ENCODE assay signal across 12 cellular contexts in genomic region chr5:150044334-150044681, GRCh38. TPM values are rescaled to one million over a fixed set of nuclear protein-coding genes. Genes with fewer than 3 reads are reported as not detected.
DNase-seq lines count a peak whose midpoint lies in the region; ATAC-seq and TF ChIP-seq lines count a peak whose summit lies in the region.
"Had no signal": no experiment of that assay in that cellular context is flagged by ENCODE, and none has a peak within 500 bp of the region (broad histone marks: within the 10 kb centered on the region; RNA-seq: fewer than 3 reads in every experiment).

No MANE protein-coding gene starts in this region.

- no peak for ATAC-seq in GM21528 (IDR thresholded peaks at IDR 0.05; ENCODE audit: low FRiP score, unreplicated experiment)
- ATAC-seq: body of pancreas had no signal

- no peak overlapping the region for H3K4me3 ChIP-seq in SK-N-SH (ENCODE audit: low read depth in 2 of 2, low read length in 1 of 2)
- H3K4me3 ChIP-seq in fibroblast of lung (replicated peaks in 1 of 4; ENCODE audit: control extremely low read depth in 1 of 4, insufficient read depth in 1 of 4, low read depth in 3 of 4, low read length in 4 of 4): no peak overlapping the region
- no peak overlapping the region for H3K4me3 ChIP-seq in thyroid gland (replicated peaks in 1 of 3)
- H3K4me3 ChIP-seq: body of pancreas had no signal

- peaks cover 72 to 80% of the 10 kb centered on the region in 2 experiments for H3K36me3 ChIP-seq in SK-N-SH (replicated peaks in 1 of 2; ENCODE audit: control insufficient read depth in 1 of 2, insufficient read depth in 2 of 2, low read length in 1 of 2)
- H3K36me3 ChIP-seq in fibroblast of lung (ENCODE audit: control insufficient read depth, insufficient read depth, low read length): peaks cover 25% of the 10 kb centered on the region
- H3K36me3 ChIP-seq in thyroid gland: peaks cover 79 to 90% of the 10 kb centered on the region in 2 donors

- H3K79me2 ChIP-seq in SK-N-SH (ENCODE audit: insufficient read depth) (peaks cover 24% of the 10 kb centered on the region; the same call in 1 of the 2 replicates), fibroblast of lung (ENCODE audit: control insufficient read depth, insufficient read depth, low read length) (no peaks in the 10 kb centered on the region)

- H3K9ac ChIP-seq in SK-N-SH (peak overlapping the region; percentile 42; the same call in 1 of the 2 replicates), fibroblast of lung (ENCODE audit: insufficient read depth, low read length) (no peak overlapping the region)

- peak overlapping the region; percentile 43 to 94 for H3K27ac ChIP-seq in SK-N-SH (ENCODE audit: low read depth in 2 of 2, low read length in 1 of 2)
- no peak overlapping the region for H3K27ac ChIP-seq in fibroblast of lung (ENCODE audit: insufficient read depth, low read length)
- no peak overlapping the region for H3K27ac ChIP-seq in thyroid gland
- H3K27ac ChIP-seq: body of pancreas had no signal

- no peak for TF ChIP-seq EP300 in SK-N-SH (IDR thresholded peaks at IDR 0.05; ENCODE audit: borderline replicate concordance in 1 of 2, low read depth in 1 of 2, low read length in 1 of 2)

- peaks cover 32% of the 10 kb centered on the region for H3F3A ChIP-seq in SK-N-SH (replicated peaks; ENCODE audit: insufficient read depth)

- CTCF ChIA-PET in SK-N-SH (lab: Yijun Ruan, JAX): interaction anchor here (0.9 to 1.9 kb wide), 3 partner anchors 13 to 210 kb away, joined by 3 to 6 read pairs (median 3); partner anchors contain the start of gene SLC6A7

- no peaks in the 10 kb centered on the region for H3K9me3 ChIP-seq in SK-N-SH
- H3K9me3 ChIP-seq in fibroblast of lung (ENCODE audit: control insufficient read depth, insufficient read depth, low read depth, low read length): no peaks in the 10 kb centered on the region
- H3K9me3 ChIP-seq in thyroid gland: no peaks in the 10 kb centered on the region
- H3K9me3 ChIP-seq: body of pancreas had no signal

- TF ChIP-seq POLR2A in thyroid gland (IDR thresholded peaks at IDR 0.05): no peak

- no peak for TF ChIP-seq RAD21 in SK-N-SH (IDR thresholded peaks at IDR 0.05; ENCODE audit: low read length)

- DNase-seq in HCEC 1CT (peak; percentile 48), SK-N-SH (no peak), fibroblast of lung (ENCODE audit: low read depth in 2 of 2) (peak; percentile 73 to 86), non-pigmented ciliary epithelial cell (ENCODE audit: low read depth) (peak; percentile 58), nucleus accumbens (lab: John Stamatoyannopoulos, UW) (no peak), NCI-H2081 treated with DMSO at 0.1 percent for 48 hours (lab: John Stamatoyannopoulos, UW) (no peak), thyroid gland (no peak)
- DNase-seq: activated CD4-positive, alpha-beta T cell treated with anti-CD3 and anti-CD28 coated beads for 48 hours; body of pancreas; NCI-H510A had no signal

- H3K9me2 ChIP-seq in SK-N-SH: no peaks in the 10 kb centered on the region

- H3K4me2 ChIP-seq in SK-N-SH (peak overlapping the region; percentile 62), fibroblast of lung (ENCODE audit: extremely low read depth, insufficient read depth, low read length) (peak overlapping the region; percentile 41)

- H2AFZ ChIP-seq in SK-N-SH (ENCODE audit: low read depth) (no peak overlapping the region), fibroblast of lung (ENCODE audit: low read length) (no peak overlapping the region)

- TF ChIP-seq CTCF in SK-N-SH (IDR thresholded peaks at IDR 0.05) (no peak), fibroblast of lung (conservative IDR thresholded peaks at IDR 0.05 in 1 of 2, IDR thresholded peaks at IDR 0.05 in 1 of 2; ENCODE audit: low read depth in 1 of 2, low read length in 2 of 2) (no peak), thyroid gland (IDR thresholded peaks at IDR 0.05) (no peak)

- POLR2A ChIA-PET in SK-N-SH (lab: Yijun Ruan, JAX): no interaction called here

- H3K27me3 ChIP-seq in SK-N-SH (ENCODE audit: insufficient read depth): no peaks in the 10 kb centered on the region
- no peaks in the 10 kb centered on the region for H3K27me3 ChIP-seq in fibroblast of lung (ENCODE audit: control insufficient read depth, insufficient read depth, low read length)
- no peaks in the 10 kb centered on the region for H3K27me3 ChIP-seq in thyroid gland
- H3K27me3 ChIP-seq: body of pancreas had no signal

- no peaks in the 10 kb centered on the region for H4K20me1 ChIP-seq in SK-N-SH (ENCODE audit: insufficient read depth)
- H4K20me1 ChIP-seq in fibroblast of lung (ENCODE audit: control insufficient read depth, extremely low read depth, insufficient read depth, low read length): no peaks in the 10 kb centered on the region

- intact Hi-C loops in thyroid gland (cut with DNase I): no loop called here

- H3K4me1 ChIP-seq in SK-N-SH (ENCODE audit: control insufficient read depth in 1 of 2, insufficient read depth in 2 of 2, low read depth in 1 of 2, low read length in 1 of 2) (peaks cover 6 to 22% of the 10 kb centered on the region in 2 experiments), fibroblast of lung (ENCODE audit: control insufficient read depth, extremely low read depth, insufficient read depth, low read length) (peaks cover 8% of the 10 kb centered on the region), thyroid gland (no peaks in the 10 kb centered on the region)
- H3K4me1 ChIP-seq: body of pancreas had no signal

TF ChIP-seq in SK-N-SH, 30 proteins besides CTCF, POLR2A, EP300 and RAD21:
- no peak for TF ChIP-seq POLR2AphosphoS5 (IDR thresholded peaks at IDR 0.05; ENCODE audit: low read depth, low read length)
- TF ChIP-seq TCF12 (IDR thresholded peaks at IDR 0.05): no peak
- TF ChIP-seq NFIC (IDR thresholded peaks at IDR 0.05; ENCODE audit: borderline replicate concordance): peak; percentile 66; the same call in 1 of the 2 replicates
- no peak for TF ChIP-seq SMC3 (IDR thresholded peaks at IDR 0.05; ENCODE audit: low read depth, low read length)
- no peak for TF ChIP-seq CHD2 (IDR thresholded peaks at IDR 0.05; ENCODE audit: low read length, partially characterized antibody)
- TF ChIP-seq GABPA (IDR thresholded peaks at IDR 0.05; ENCODE audit: low read depth): no peak
TF ChIP-seq in SK-N-SH: peak in this region for 1.

RNA-seq across cellular contexts. Expression of gene CSF1R, which starts 42.0 kb away (rescaled TPM):
- polyA plus RNA-seq in SK-N-SH (2012; rRNA removed) (0.15 and 0.25 TPM in 2 replicates), fibroblast of lung (0.07 and 0.15 TPM in 2 replicates)
- polyA plus RNA-seq in SK-N-SH (2012; cell fraction: cytosol; rRNA removed): 0.10 and 0.30 TPM in 2 replicates
- polyA plus RNA-seq in SK-N-SH (2012; cell fraction: nucleus; rRNA removed): 0.49 and 0.69 TPM in 2 replicates
- total RNA-seq in fibroblast of lung (not detected in 2 replicates), thyroid gland (10 to 100 TPM in 3 of 4 donors, 1 to 10 TPM in 1; 9.1 to 14.1 (median 11.4) TPM)
- polyA plus RNA-seq in fibroblast of lung (2012): 0.22 and 0.24 TPM in 2 replicates
- polyA minus RNA-seq in fibroblast of lung (ENCODE audit: low replicate concordance): not detected in 2 replicates
- polyA plus RNA-seq: neural cell had no signal

RNA-seq across cellular contexts. Expression of gene HMGXB3, which starts 43.8 kb away (rescaled TPM):
- polyA plus RNA-seq in SK-N-SH (2012; rRNA removed) (28.8 and 39.9 TPM in 2 replicates), fibroblast of lung (31.5 and 35.3 TPM in 2 replicates)
- polyA plus RNA-seq in SK-N-SH (2012; cell fraction: cytosol; rRNA removed): 21.3 and 23.0 TPM in 2 replicates
- 80.4 and 109 TPM in 2 replicates for polyA plus RNA-seq in SK-N-SH (2012; cell fraction: nucleus; rRNA removed)
- total RNA-seq in fibroblast of lung (25.9 and 29.9 TPM in 2 replicates), thyroid gland (10 to 100 TPM; 35.5 to 70.2 (median 41.1) TPM)
- polyA plus RNA-seq in fibroblast of lung (2012): 20.1 and 20.6 TPM in 2 replicates
- 56.7 and 74.4 TPM in 2 replicates for polyA minus RNA-seq in fibroblast of lung (ENCODE audit: low replicate concordance)

RNA-seq across cellular contexts. Expression of gene TIGD6, which starts 43.9 kb away (rescaled TPM):
- polyA plus RNA-seq in SK-N-SH (2012; rRNA removed) (4.7 and 4.8 TPM in 2 replicates), fibroblast of lung (5.7 and 6.9 TPM in 2 replicates)
- polyA plus RNA-seq in SK-N-SH (2012; cell fraction: cytosol; rRNA removed): 4.2 and 4.7 TPM in 2 replicates
- 4.2 and 6.3 TPM in 2 replicates for polyA plus RNA-seq in SK-N-SH (2012; cell fraction: nucleus; rRNA removed)
- total RNA-seq in fibroblast of lung (8.7 and 10.4 TPM in 2 replicates), thyroid gland (1 to 10 TPM; 6.4 to 7.9 (median 6.7) TPM)
- 6.1 and 6.2 TPM in 2 replicates for polyA plus RNA-seq in fibroblast of lung (2012)
- polyA minus RNA-seq in fibroblast of lung (ENCODE audit: low replicate concordance): 2.7 and 4.8 TPM in 2 replicates

Comparison
In these comparisons a context has a peak if more than half of its experiments do, and no peak if none do; other contexts are left out.
1. DNase-seq: peak in HCEC 1CT (single experiment), fibroblast of lung (2 of 2) and non-pigmented ciliary epithelial cell (single experiment); none in SK-N-SH (single experiment), nucleus accumbens (0 of 56), NCI-H2081 treated with DMSO at 0.1 percent for 48 hours (single experiment) and thyroid gland (0 of 2).
2. H3K27ac ChIP-seq: peak in SK-N-SH (2 of 2); none in fibroblast of lung (single experiment) and thyroid gland (0 of 3).
3. RNA of gene CSF1R, which starts 42.0 kb away (total RNA-seq): 9.1 to 14.1 TPM in thyroid gland; not detected in fibroblast of lung; every median in the first group is over 10 times any median in the second.